Comparison of ENCODE assay signal across 13 cellular contexts in the genomic region with DNA sequence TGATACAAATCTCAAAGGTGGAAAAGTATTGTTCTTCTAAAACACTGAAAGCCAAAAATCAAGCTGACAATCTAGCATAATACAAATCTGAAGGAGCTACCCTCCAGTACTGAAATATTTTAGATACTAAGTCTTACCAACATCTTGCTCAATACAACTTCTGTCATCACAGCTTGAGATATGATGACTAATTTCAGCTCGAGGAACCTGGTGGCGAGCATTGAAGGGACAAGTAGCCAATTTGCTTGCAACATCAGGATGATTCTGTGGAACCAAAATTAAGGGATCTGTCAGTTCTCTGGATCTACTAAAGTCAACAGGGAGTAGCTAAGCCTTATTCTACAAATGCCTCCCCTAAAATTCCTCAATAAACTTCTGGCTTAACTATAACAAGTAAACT. TPM values are rescaled to one million over a fixed set of nuclear protein-coding genes. Genes with fewer than 3 reads are reported as not detected.
A peak's percentile ranks its signal among the peaks of the same experiment; 100 is the strongest.
DNase-seq lines count a peak whose midpoint lies in the region; ATAC-seq and TF ChIP-seq lines count a peak whose summit lies in the region.
"Had no signal": no experiment of that assay in that cellular context is flagged by ENCODE, and none has a peak within 500 bp of the region (broad histone marks: within the 10 kb centered on the region; RNA-seq: fewer than 3 reads in every experiment).

No MANE protein-coding gene starts in this region.

- ATAC-seq in Right ventricle myocardium superior (ENCODE audit: poor library complexity), result peak; percentile 80
- ATAC-seq in thoracic aorta (ENCODE audit: insufficient number of reproducible peaks, low FRiP score, low read depth), result peak; percentile 69
- no peak for ATAC-seq in GM18498 (IDR thresholded peaks at IDR 0.05; ENCODE audit: unreplicated experiment)
- ATAC-seq: natural killer cell had no signal

- peaks cover 31% of the 10 kb centered on the region for H3K4me1 ChIP-seq in adipocyte (ENCODE audit: control insufficient read depth, insufficient read depth, low read length)
- peaks cover 3 to 12% of the 10 kb centered on the region in 2 donors for H3K4me1 ChIP-seq in thoracic aorta (ENCODE audit: control insufficient read depth in 1 of 2, low read depth in 2 of 2)

- H3K4me3 ChIP-seq in adipocyte (ENCODE audit: low read length) (peak overlapping the region; percentile 35), thoracic aorta (no peak overlapping the region)

- no peaks in the 10 kb centered on the region for H3K27me3 ChIP-seq in adipocyte (replicated peaks; ENCODE audit: control insufficient read depth, insufficient read depth, low read length)
- H3K27me3 ChIP-seq in thoracic aorta (replicated peaks; ENCODE audit: insufficient read depth), result no peaks in the 10 kb centered on the region

- peak; percentile 56 for DNase-seq in SKM-1 treated with dmso at 0.1 percent for 144 hours (lab: John Stamatoyannopoulos, UW; ENCODE audit: unreplicated experiment)
- no peak for DNase-seq in SKM-1 (lab: John Stamatoyannopoulos, UW; ENCODE audit: unreplicated experiment)
- peak; percentile 96 for DNase-seq in adipocyte (ENCODE audit: low read depth)
- peak; percentile 59 for DNase-seq in Right ventricle myocardium superior
- DNase-seq in thoracic aorta (ENCODE audit: low spot score), result no peak
- DNase-seq in activated effector memory CD4-positive, alpha-beta T cell treated with anti-CD3 and anti-CD28 coated beads, Interleukin-2, amount 50 U/mL, for 16 hours, result no peak
- no peak for DNase-seq in NCI-H2227 treated with DMSO at 0.1 percent for 48 hours (lab: John Stamatoyannopoulos, UW)
- DNase-seq: activated CD4-positive, alpha-beta T cell treated with anti-CD3 and anti-CD28 coated beads, Interleukin-2, amount 10 ng/mL, durations not matched to agents 24 days and 14 days; activated gamma-delta T cell treated with Interleukin-2 at 50 U/mL for 16 hours; natural killer cell; NCI-H510A had no signal

- intact Hi-C loops in Right ventricle myocardium superior (cut with DNase I), result no loop called here

- H3K9ac ChIP-seq in adipocyte (ENCODE audit: low read length), result peak overlapping the region; percentile 60

- TF ChIP-seq CTCF in thoracic aorta (IDR thresholded peaks at IDR 0.05), result no peak

- no peaks in the 10 kb centered on the region for H3K36me3 ChIP-seq in adipocyte (ENCODE audit: control insufficient read depth, insufficient read depth, low read length, severe bottlenecking)
- H3K36me3 ChIP-seq in thoracic aorta, result no peaks in the 10 kb centered on the region

- no peaks in the 10 kb centered on the region for H3K9me3 ChIP-seq in adipocyte (ENCODE audit: control insufficient read depth, low read length)
- no peaks in the 10 kb centered on the region for H3K9me3 ChIP-seq in thoracic aorta

- H3K27ac ChIP-seq in thoracic aorta, result no peak overlapping the region
- H3K27ac ChIP-seq: 22Rv1 had no signal

RNA-seq across cellular contexts. Expression of gene GTSF1, which starts 10.4 kb away (rescaled TPM):
- total RNA-seq in Right ventricle myocardium superior, result not detected
- not detected for total RNA-seq in thoracic aorta

RNA-seq across cellular contexts. Expression of gene NCKAP1L, which starts 34.5 kb away (rescaled TPM):
- 7.4 TPM for total RNA-seq in Right ventricle myocardium superior
- 10 to 100 TPM; 29.6 to 41.3 TPM for total RNA-seq in thoracic aorta

RNA-seq across cellular contexts. Expression of gene ITGA5, which starts 44.0 kb away (rescaled TPM):
- 51.6 TPM for total RNA-seq in Right ventricle myocardium superior
- 100 to 1,000 TPM; 752 to 847 TPM for total RNA-seq in thoracic aorta

Comparison
In these comparisons a context has a peak if more than half of its experiments do, and no peak if none do; other contexts are left out.
1. DNase-seq: peak in SKM-1 treated with dmso at 0.1 percent for 144 hours (single experiment), adipocyte (single experiment) and Right ventricle myocardium superior (single experiment); none in SKM-1 (single experiment), thoracic aorta (single experiment), activated effector memory CD4-positive, alpha-beta T cell treated with anti-CD3 and anti-CD28 coated beads, Interleukin-2, amount 50 U/mL, for 16 hours (single experiment) and NCI-H2227 treated with DMSO at 0.1 percent for 48 hours (single experiment).
2. RNA of gene ITGA5, which starts 44.0 kb away (total RNA-seq): 752 to 847 TPM in thoracic aorta; 51.6 TPM in Right ventricle myocardium superior (single experiment); every median in the first group is over 10 times any median in the second.